In genomic region chr22:49756656-49757055, GRCh38 we compare ENCODE assay signal across 15 cellular contexts.
A peak's percentile ranks its signal among the peaks of the same experiment; 100 is the strongest.
DNase-seq lines count a peak whose midpoint lies in the region; ATAC-seq and TF ChIP-seq lines count a peak whose summit lies in the region.
"Had no signal": no experiment of that assay in that cellular context is flagged by ENCODE, and none has a peak within 500 bp of the region (broad histone marks: within the 10 kb centered on the region; RNA-seq: fewer than 3 reads in every experiment).

No MANE protein-coding gene starts in this region.

- ATAC-seq in activated T-cell treated with anti-CD3 and anti-CD28 coated beads, Interleukin-2, amount 50 U/mL, for 4 hours, result no peak
- no peak for ATAC-seq in left lung

- TF ChIP-seq EP300 in sigmoid colon (IDR thresholded peaks at IDR 0.05), result no peak

- H3K27ac ChIP-seq in Peyer's patch (no peak overlapping the region), left lung (no peak overlapping the region), sigmoid colon (no peak overlapping the region), WERI-Rb-1 (no peak overlapping the region), uterus (no peak overlapping the region)
- H3K27ac ChIP-seq: BLaER1, GM23248 had no signal

- H3K27ac Mint-ChIP-seq in activated T-cell treated with anti-CD3 and anti-CD28 coated beads, Interleukin-2, amount 50 U/mL, for 24 hours, result no peak overlapping the region

- no peaks in the 10 kb centered on the region for H3K27me3 Mint-ChIP-seq in activated T-cell treated with anti-CD3 and anti-CD28 coated beads, Interleukin-2, amount 50 U/mL, for 24 hours
- no peaks in the 10 kb centered on the region for H3K27me3 Mint-ChIP-seq in activated T-cell treated with anti-CD3 and anti-CD28 coated beads, Interleukin-2, amount 50 U/mL, for 4 hours (ENCODE audit: low read depth)

- intact Hi-C loops in left lung (cut with DNase I), result no loop called here
- intact Hi-C loops in sigmoid colon (cut with DNase I), result no loop called here
- intact Hi-C loops in uterus (cut with DNase I; ENCODE audit: low total_unique reads), result no loop called here

- H3K27me3 ChIP-seq in Peyer's patch (no peaks in the 10 kb centered on the region), left lung (peaks cover 0 to 35% of the 10 kb centered on the region in 2 donors), sigmoid colon (peaks cover 0 to 18% (median 0%) of the 10 kb centered on the region in 3 donors), WERI-Rb-1 (ENCODE audit: insufficient read depth, low read depth, severe bottlenecking) (no peaks in the 10 kb centered on the region), uterus (no peaks in the 10 kb centered on the region)
- H3K27me3 ChIP-seq: BLaER1 had no signal

- WGBS in sigmoid colon, 2 donors, result 74 to 88% methylated on average over 6 of the region's 6 CpGs

- no peaks in the 10 kb centered on the region for H3K36me3 ChIP-seq in Peyer's patch
- H3K36me3 ChIP-seq in left lung, result no peaks in the 10 kb centered on the region
- no peaks in the 10 kb centered on the region for H3K36me3 ChIP-seq in sigmoid colon
- H3K36me3 ChIP-seq in WERI-Rb-1, result no peaks in the 10 kb centered on the region
- H3K36me3 ChIP-seq in uterus, result no peaks in the 10 kb centered on the region
- H3K36me3 ChIP-seq: BLaER1 had no signal

- peaks cover 9% of the 10 kb centered on the region for H3K4me1 Mint-ChIP-seq in activated T-cell treated with anti-CD3 and anti-CD28 coated beads, Interleukin-2, amount 50 U/mL, for 24 hours (ENCODE audit: low read depth)
- H3K4me1 Mint-ChIP-seq in activated T-cell treated with anti-CD3 and anti-CD28 coated beads, Interleukin-2, amount 50 U/mL, for 4 hours (ENCODE audit: low read depth), result peaks cover 8% of the 10 kb centered on the region

- H3K36me3 Mint-ChIP-seq in activated T-cell treated with anti-CD3 and anti-CD28 coated beads, Interleukin-2, amount 50 U/mL, for 24 hours (ENCODE audit: low read depth), result no peaks in the 10 kb centered on the region
- H3K36me3 Mint-ChIP-seq in activated T-cell treated with anti-CD3 and anti-CD28 coated beads, Interleukin-2, amount 50 U/mL, for 4 hours (ENCODE audit: insufficient read depth), result no peaks in the 10 kb centered on the region

- DNase-seq in activated T-cell treated with anti-CD3 and anti-CD28 coated beads, Interleukin-2, amount 50 U/mL, for 24 hours, result peak; percentile 19
- no peak for DNase-seq in activated T-cell treated with anti-CD3 and anti-CD28 coated beads, Interleukin-2, amount 50 U/mL, for 4 hours
- DNase-seq in Peyer's patch (peak in 2 of 3 donors; percentile 20 to 27), left lung (peak; percentile 8 to 50), sigmoid colon (peak; percentile 52), amygdala (lab: John Stamatoyannopoulos, UW) (no peak), WERI-Rb-1 (no peak), uterus (no peak)
- DNase-seq: EL, GM23248, NCI-H1417, NCI-H1930, NCI-H2171, NCI-H748 treated with DMSO at 0.1 percent for 48 hours had no signal

- H3K9me3 ChIP-seq in Peyer's patch (no peaks in the 10 kb centered on the region), left lung (no peaks in the 10 kb centered on the region), sigmoid colon (no peaks in the 10 kb centered on the region), WERI-Rb-1 (ENCODE audit: severe bottlenecking) (peaks cover 14% of the 10 kb centered on the region), uterus (no peaks in the 10 kb centered on the region)

- TF ChIP-seq POLR2A in Peyer's patch (IDR thresholded peaks at IDR 0.05) (no peak), sigmoid colon (IDR thresholded peaks at IDR 0.05) (no peak), uterus (IDR thresholded peaks at IDR 0.05) (no peak)

- H3K4me1 ChIP-seq in Peyer's patch (peaks cover 0 to 4% (median 0%) of the 10 kb centered on the region in 4 donors), left lung (peaks cover 0 to 7% of the 10 kb centered on the region in 2 donors), sigmoid colon (no peaks in the 10 kb centered on the region), uterus (no peaks in the 10 kb centered on the region)

- H3K9me3 Mint-ChIP-seq in activated T-cell treated with anti-CD3 and anti-CD28 coated beads, Interleukin-2, amount 50 U/mL, for 24 hours, result no peaks in the 10 kb centered on the region
- no peaks in the 10 kb centered on the region for H3K9me3 Mint-ChIP-seq in activated T-cell treated with anti-CD3 and anti-CD28 coated beads, Interleukin-2, amount 50 U/mL, for 4 hours

- TF ChIP-seq CTCF in Peyer's patch (IDR thresholded peaks at IDR 0.05), result no peak
- no peak for TF ChIP-seq CTCF in left lung (IDR thresholded peaks at IDR 0.05)
- TF ChIP-seq CTCF in sigmoid colon (IDR thresholded peaks at IDR 0.05), result no peak
- no peak for TF ChIP-seq CTCF in WERI-Rb-1 (IDR thresholded peaks at IDR 0.05; ENCODE audit: low read depth, low read length)
- no peak for TF ChIP-seq CTCF in uterus (IDR thresholded peaks at IDR 0.05)

- no peak overlapping the region for H3K4me3 Mint-ChIP-seq in activated T-cell treated with anti-CD3 and anti-CD28 coated beads, Interleukin-2, amount 50 U/mL, for 24 hours
- H3K4me3 Mint-ChIP-seq in activated T-cell treated with anti-CD3 and anti-CD28 coated beads, Interleukin-2, amount 50 U/mL, for 4 hours, result no peak overlapping the region

- H3K4me3 ChIP-seq in Peyer's patch (no peak overlapping the region), left lung (no peak overlapping the region), sigmoid colon (no peak overlapping the region), WERI-Rb-1 (ENCODE audit: low read depth, low read length) (no peak overlapping the region), uterus (no peak overlapping the region)
- H3K4me3 ChIP-seq: BLaER1, GM23248 had no signal

Comparison
In these comparisons a context has a peak if more than half of its experiments do, and no peak if none do; other contexts are left out.
1. DNase-seq: peak in activated T-cell treated with anti-CD3 and anti-CD28 coated beads, Interleukin-2, amount 50 U/mL, for 24 hours (single experiment), Peyer's patch (2 of 3), left lung (2 of 2) and sigmoid colon (single experiment); none in activated T-cell treated with anti-CD3 and anti-CD28 coated beads, Interleukin-2, amount 50 U/mL, for 4 hours (single experiment), amygdala (0 of 56), WERI-Rb-1 (single experiment) and uterus (0 of 2).